8 cellular contexts compared by ENCODE assay signal in genomic region chr11:57800444-57801184, GRCh38. TPM values are rescaled to one million over a fixed set of nuclear protein-coding genes. Genes with fewer than 3 reads are reported as not detected.
DNase-seq lines count a peak whose midpoint lies in the region; TF ChIP-seq lines count a peak whose summit lies in the region.

No MANE protein-coding gene starts in this region.

- peak overlapping the region; percentile 11; the same call in 1 of the 2 replicates for H3K9ac ChIP-seq in GM23248
- H3K9ac ChIP-seq in KMS-11, result no peak overlapping the region
- no peak overlapping the region for H3K9ac ChIP-seq in OCI-LY3 (ENCODE audit: low read length)

- H4K20me1 ChIP-seq in GM23248 (ENCODE audit: insufficient read depth) (peaks cover 4% of the 10 kb centered on the region; the same call in 1 of the 2 replicates), KMS-11 (ENCODE audit: insufficient read depth) (no peaks in the 10 kb centered on the region), OCI-LY3 (ENCODE audit: insufficient read depth, low read length) (no peaks in the 10 kb centered on the region)

- H3K27ac ChIP-seq in GM23248 (peak overlapping the region; percentile 53), KMS-11 (no peak overlapping the region), OCI-LY3 (ENCODE audit: low read length) (no peak overlapping the region), breast epithelium (peak overlapping the region; percentile 69 to 83), spleen (peak overlapping the region; percentile 10 to 83 (median 73))

- no peaks in the 10 kb centered on the region for H3K27me3 ChIP-seq in GM23248 (replicated peaks; ENCODE audit: insufficient read depth)
- no peaks in the 10 kb centered on the region for H3K27me3 ChIP-seq in KMS-11 (ENCODE audit: insufficient read depth, low read depth)
- H3K27me3 ChIP-seq in OCI-LY3 (ENCODE audit: low read depth, low read length), result no peaks in the 10 kb centered on the region
- H3K27me3 ChIP-seq in breast epithelium, result no peaks in the 10 kb centered on the region
- H3K27me3 ChIP-seq in spleen (replicated peaks in 1 of 7), result no peaks in the 10 kb centered on the region

- H2AFZ ChIP-seq in GM23248 (no peak overlapping the region), KMS-11 (ENCODE audit: low read depth) (peak overlapping the region; percentile 23; the same call in 1 of the 2 replicates), OCI-LY3 (ENCODE audit: low read depth, low read length) (peak overlapping the region; percentile 67)

- no peak overlapping the region for H3K4me2 ChIP-seq in GM23248 (ENCODE audit: unreplicated experiment)
- H3K4me2 ChIP-seq in KMS-11, result no peak overlapping the region
- H3K4me2 ChIP-seq in OCI-LY3 (ENCODE audit: low read length), result peak overlapping the region; percentile 35

- intact Hi-C loops in breast epithelium (cut with DNase I; ENCODE audit: low total_unique reads), result loop anchor here (10.0 kb wide), 1 partner anchor 1374 kb away; the partner anchor contains the start of gene DTX4
- intact Hi-C loops in spleen (cut with DNase I; ENCODE audit: low total_unique reads), result loop anchor here (5.0 kb wide), 1 partner anchor 43 kb away; no protein-coding TSS in a partner anchor

- no peaks in the 10 kb centered on the region for H3K9me2 ChIP-seq in GM23248 (ENCODE audit: insufficient read depth)

- peaks cover 32% of the 10 kb centered on the region for H3K4me1 ChIP-seq in GM23248 (ENCODE audit: insufficient read depth)
- H3K4me1 ChIP-seq in KMS-11 (ENCODE audit: low read depth, poor library complexity, severe bottlenecking), result peaks cover 9% of the 10 kb centered on the region
- H3K4me1 ChIP-seq in OCI-LY3 (ENCODE audit: low read length), result peaks cover 7% of the 10 kb centered on the region
- peaks cover 7 to 17% of the 10 kb centered on the region in 2 donors for H3K4me1 ChIP-seq in breast epithelium
- H3K4me1 ChIP-seq in spleen, result peaks cover 33 to 65% (median 50%) of the 10 kb centered on the region in 6 donors

- WGBS in GM23248 (ENCODE audit: low coverage in 1 of 2, low lambda C conversion rate in 2 of 2, missing lambda C conversion rate in 2 of 2), 2 experiments, result 70 to 71% methylated on average over 4 of the region's 4 CpGs
- 50 to 65% (median 56%) methylated on average over 4 of the region's 4 CpGs for WGBS in spleen, 5 donors

- no peaks in the 10 kb centered on the region for H3K9me3 ChIP-seq in GM23248 (ENCODE audit: low read depth)
- H3K9me3 ChIP-seq in OCI-LY3 (ENCODE audit: insufficient read depth, low read length), result no peaks in the 10 kb centered on the region
- no peaks in the 10 kb centered on the region for H3K9me3 ChIP-seq in breast epithelium
- H3K9me3 ChIP-seq in spleen, result no peaks in the 10 kb centered on the region

- in situ Hi-C loops in GM23248 (cut with MboI), result loop anchor here (10.0 kb wide), 1 partner anchor 46 kb away; the partner anchor contains the start of gene BTBD18

- peak; percentile 4 for DNase-seq in activated gamma-delta T cell treated with Interleukin-2 at 50 U/mL for 16 hours
- no peak for DNase-seq in activated gamma-delta T cell (lab: John Stamatoyannopoulos, UW)
- peak; percentile 85 for DNase-seq in GM23248
- peak in 1 of 2 donors; percentile 50 for DNase-seq in breast epithelium (ENCODE audit: low spot score in 2 of 2)
- peak; percentile 71 for DNase-seq in iris pigment epithelial cell (ENCODE audit: low read depth)
- DNase-seq in spleen, result no peak

- peaks cover 56% of the 10 kb centered on the region for H3K36me3 ChIP-seq in GM23248 (ENCODE audit: low read depth)
- H3K36me3 ChIP-seq in KMS-11 (ENCODE audit: insufficient read depth), result no peaks in the 10 kb centered on the region
- H3K36me3 ChIP-seq in OCI-LY3 (replicated peaks; ENCODE audit: low read depth, low read length), result peaks cover under 1% of the 10 kb centered on the region
- H3K36me3 ChIP-seq in breast epithelium, result peaks cover 14% of the 10 kb centered on the region
- peaks cover 0 to 75% (median 53%) of the 10 kb centered on the region in 6 donors for H3K36me3 ChIP-seq in spleen

- peaks cover 51% of the 10 kb centered on the region for H3F3A ChIP-seq in GM23248 (ENCODE audit: insufficient read depth)

- H3K4me3 ChIP-seq in GM23248 (no peak overlapping the region), KMS-11 (IDR thresholded peaks at IDR 0.05; ENCODE audit: insufficient read depth, low read depth, low read length) (no peak overlapping the region), OCI-LY3 (ENCODE audit: low read length) (no peak overlapping the region), breast epithelium (peak overlapping the region in 1 of 3 donors; percentile 24), spleen (no peak overlapping the region)

- TF ChIP-seq CTCF in KMS-11 (conservative IDR thresholded peaks at IDR 0.05; ENCODE audit: low read depth, low read length), result peak; percentile 81
- peak; percentile 93 for TF ChIP-seq CTCF in OCI-LY3 (IDR thresholded peaks at IDR 0.05; ENCODE audit: low read depth, low read length)
- TF ChIP-seq CTCF in breast epithelium (IDR thresholded peaks at IDR 0.05), result peak; percentile 93 to 98 (median 97)
- TF ChIP-seq CTCF in spleen (IDR thresholded peaks at IDR 0.05 in 8 of 11, conservative IDR thresholded peaks at IDR 0.05 in 3 of 11), result peak; percentile 67 to 97 (median 87)

- TF ChIP-seq POLR2A in breast epithelium (IDR thresholded peaks at IDR 0.05) (no peak), spleen (IDR thresholded peaks at IDR 0.05) (no peak)

- H3K79me2 ChIP-seq in GM23248 (ENCODE audit: insufficient read depth), result peaks cover 96% of the 10 kb centered on the region
- no peaks in the 10 kb centered on the region for H3K79me2 ChIP-seq in KMS-11 (ENCODE audit: insufficient read depth, low read depth)
- no peaks in the 10 kb centered on the region for H3K79me2 ChIP-seq in OCI-LY3 (ENCODE audit: low read length)

RNA-seq across cellular contexts. Expression of gene CTNND1, which starts 39.0 kb away (rescaled TPM):
- total RNA-seq in GM23248 (2014; rRNA removed; shearing (Covaris generic)), result 94.2 and 101 TPM in 2 replicates
- polyA plus RNA-seq in GM23248 (2016; fragmentation: Nextera tagmentation; extraction: Ambion mirVana), result 64.5 and 66.9 TPM in 2 replicates
- total RNA-seq in breast epithelium, result 100 to 1,000 TPM in 2 of 3 donors, 10 to 100 TPM in 1; 82.1 to 259 (median 175) TPM
- 100 to 1,000 TPM in 6 of 7 donors, 10 to 100 TPM in 1; 89.4 to 227 (median 130) TPM for total RNA-seq in spleen
- polyA plus RNA-seq in spleen, result 10 to 100 TPM; 12.0 to 24.6 (median 13.0) TPM

RNA-seq across cellular contexts. Expression of gene BTBD18, which starts 49.0 kb away (rescaled TPM):
- total RNA-seq in GM23248 (2014; rRNA removed; shearing (Covaris generic)), result not detected in 2 replicates
- polyA plus RNA-seq in GM23248 (2016; fragmentation: Nextera tagmentation; extraction: Ambion mirVana), result 0.10 TPM in 1 of 2 replicates, not detected in the other
- total RNA-seq in breast epithelium, result not detected
- not detected for total RNA-seq in spleen
- not detected for polyA plus RNA-seq in spleen

RNA-seq across cellular contexts. Expression of gene SELENOH, which starts 59.3 kb away (rescaled TPM):
- total RNA-seq in GM23248 (2014; rRNA removed; shearing (Covaris generic)), result 96.6 and 123 TPM in 2 replicates
- polyA plus RNA-seq in GM23248 (2016; fragmentation: Nextera tagmentation; extraction: Ambion mirVana), result 181 and 184 TPM in 2 replicates
- 100 to 1,000 TPM in 2 of 3 donors, 10 to 100 TPM in 1; 84.3 to 153 (median 153) TPM for total RNA-seq in breast epithelium
- total RNA-seq in spleen, result 100 to 1,000 TPM in 4 of 7 donors, 10 to 100 TPM in 3; 79.1 to 119 (median 104) TPM
- 100 to 1,000 TPM; 175 to 247 (median 245) TPM for polyA plus RNA-seq in spleen

Comparison
In these comparisons a context has a peak if more than half of its experiments do, and no peak if none do; other contexts are left out.
1. DNase-seq: peak in activated gamma-delta T cell treated with Interleukin-2 at 50 U/mL for 16 hours (single experiment), GM23248 (single experiment) and iris pigment epithelial cell (single experiment); none in activated gamma-delta T cell (single experiment) and spleen (single experiment).
2. H3K27ac ChIP-seq: peak in GM23248 (single experiment), breast epithelium (2 of 2) and spleen (8 of 8); none in KMS-11 (single experiment) and OCI-LY3 (single experiment).
3. Peak in every context shown above with its lines, with median percentiles within 50 percentile points of each other: CTCF ChIP-seq.